13 cellular contexts compared by ENCODE assay signal in the genomic region with DNA sequence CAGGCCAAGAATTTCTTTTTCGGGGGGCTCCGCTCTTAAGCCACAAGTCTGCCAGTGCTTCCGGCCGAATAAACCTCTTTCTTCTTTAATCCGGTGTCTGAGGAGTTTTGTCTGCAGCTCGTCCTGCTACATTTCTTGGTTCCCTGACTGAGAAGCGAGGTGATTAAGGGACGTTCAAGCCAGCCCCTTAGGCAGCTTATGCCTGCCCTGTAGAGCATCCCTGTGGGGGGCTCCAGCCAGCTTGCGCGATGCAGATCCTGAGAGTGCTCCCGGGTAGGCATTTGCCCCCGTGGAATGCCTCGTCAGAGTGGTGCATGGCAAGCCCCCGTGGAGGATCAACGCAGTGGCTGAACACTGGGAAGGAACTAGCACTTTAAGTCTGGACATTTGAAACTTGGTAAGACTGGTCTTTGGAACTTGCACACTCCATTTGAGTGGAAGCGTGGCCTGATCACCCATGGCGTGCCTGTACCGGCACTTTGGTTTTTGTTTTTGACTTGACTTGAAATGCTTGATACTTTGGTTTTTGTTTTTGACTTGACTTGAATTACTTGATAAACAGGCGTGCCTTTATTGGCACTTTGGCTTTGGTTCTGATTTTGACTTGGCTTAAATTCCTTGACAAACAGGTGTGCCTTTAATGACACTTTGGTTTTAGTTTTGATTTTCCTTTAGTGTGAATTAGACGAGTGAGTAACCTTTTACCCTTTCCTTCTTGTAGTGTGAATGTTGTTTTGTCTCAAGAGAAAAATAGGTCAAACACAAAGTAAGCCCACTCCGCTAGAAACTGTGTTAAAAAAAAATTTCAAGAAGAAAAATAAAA. TPM values are rescaled to one million over a fixed set of nuclear protein-coding genes. Genes with fewer than 3 reads are reported as not detected.
A peak's percentile ranks its signal among the peaks of the same experiment; 100 is the strongest.
DNase-seq lines count a peak whose midpoint lies in the region; ATAC-seq and TF ChIP-seq lines count a peak whose summit lies in the region.
"Had no signal": no experiment of that assay in that cellular context is flagged by ENCODE, and none has a peak within 500 bp of the region (broad histone marks: within the 10 kb centered on the region; RNA-seq: fewer than 3 reads in every experiment).

No MANE protein-coding gene starts in this region.

- H3K36me3 Mint-ChIP-seq in activated naive CD8-positive, alpha-beta T cell treated with anti-CD3 and anti-CD28 coated beads, Interleukin-2, amount 10 ng/mL, durations not matched to agents 7 days and 5 days, result peaks cover 2% of the 10 kb centered on the region
- H3K36me3 Mint-ChIP-seq in naive thymus-derived CD8-positive, alpha-beta T cell, result peaks cover 0 to 6% (median 0%) of the 10 kb centered on the region in 3 donors

- no peaks in the 10 kb centered on the region for H3K27me3 ChIP-seq in BLaER1

- H3K9me3 ChIP-seq in BLaER1, result peaks cover 9% of the 10 kb centered on the region
- H3K9me3 ChIP-seq: psoas muscle had no signal

- POLR2A ChIA-PET in activated naive CD8-positive, alpha-beta T cell treated with anti-CD3 and anti-CD28 coated beads, Interleukin-2, amount 10 ng/mL, durations not matched to agents 7 days and 5 days (lab: Charles Lee), result no interaction called here
- POLR2A ChIA-PET in naive thymus-derived CD8-positive, alpha-beta T cell (lab: Charles Lee), result no interaction called here

- H3K4me1 Mint-ChIP-seq in activated naive CD8-positive, alpha-beta T cell treated with anti-CD3 and anti-CD28 coated beads, Interleukin-2, amount 10 ng/mL, durations not matched to agents 7 days and 5 days, result peaks cover 22% of the 10 kb centered on the region
- H3K4me1 Mint-ChIP-seq in naive thymus-derived CD8-positive, alpha-beta T cell, result peaks cover 21 to 64% (median 59%) of the 10 kb centered on the region in 4 donors

- peak overlapping the region; percentile 75; the same call in 1 of the 2 replicates for H3K9ac ChIP-seq in BLaER1

- H3K4me2 ChIP-seq in BLaER1, result peak overlapping the region; percentile 96

- H3K36me3 ChIP-seq in BLaER1, result peaks cover 5% of the 10 kb centered on the region; the same call in 1 of the 2 replicates

- H3K4me1 ChIP-seq in BLaER1, result peaks cover 41% of the 10 kb centered on the region

- peak; percentile 32 for DNase-seq in GM12865 (ENCODE audit: low read depth)
- DNase-seq in activated naive CD8-positive, alpha-beta T cell treated with anti-CD3 and anti-CD28 coated beads, Interleukin-2, amount 10 ng/mL, durations not matched to agents 7 days and 5 days, result no peak
- no peak for DNase-seq in naive thymus-derived CD8-positive, alpha-beta T cell
- no peak for DNase-seq in cortex of kidney (lab: John Stamatoyannopoulos, UW)
- DNase-seq in NCI-H510A (lab: John Stamatoyannopoulos, UW), result no peak
- DNase-seq: erythroblast; psoas muscle; stimulated activated CD4-positive, alpha-beta T cell treated with anti-CD3 and anti-CD28 coated beads, Interleukin-1b, Interleukin-23, amount 100 ng/mL, for 48 hours; stimulated activated naive CD4-positive, alpha-beta T cell; SW 1271 had no signal

- peak overlapping the region; percentile 82 for H3K4me3 Mint-ChIP-seq in activated naive CD8-positive, alpha-beta T cell treated with anti-CD3 and anti-CD28 coated beads, Interleukin-2, amount 10 ng/mL, durations not matched to agents 7 days and 5 days
- peak overlapping the region in 8 of 10 donors; percentile 14 to 87 (median 76) for H3K4me3 Mint-ChIP-seq in naive thymus-derived CD8-positive, alpha-beta T cell

- H3K27ac Mint-ChIP-seq in activated naive CD8-positive, alpha-beta T cell treated with anti-CD3 and anti-CD28 coated beads, Interleukin-2, amount 10 ng/mL, durations not matched to agents 7 days and 5 days, result no peak overlapping the region
- H3K27ac Mint-ChIP-seq in naive thymus-derived CD8-positive, alpha-beta T cell, result peak overlapping the region in 9 of 10 donors; percentile 32 to 96 (median 88)

- H3K27me3 Mint-ChIP-seq in activated naive CD8-positive, alpha-beta T cell treated with anti-CD3 and anti-CD28 coated beads, Interleukin-2, amount 10 ng/mL, durations not matched to agents 7 days and 5 days, result no peaks in the 10 kb centered on the region
- no peaks in the 10 kb centered on the region for H3K27me3 Mint-ChIP-seq in naive thymus-derived CD8-positive, alpha-beta T cell

- TF ChIP-seq CTCF in GM12865 (IDR thresholded peaks at IDR 0.05; ENCODE audit: insufficient read depth, low read depth, low read length, missing control alignments), result no peak

- no peaks in the 10 kb centered on the region for H4K20me1 ChIP-seq in BLaER1

- ATAC-seq in activated naive CD8-positive, alpha-beta T cell treated with anti-CD3 and anti-CD28 coated beads, Interleukin-2, amount 10 ng/mL, durations not matched to agents 7 days and 5 days (ENCODE audit: low read depth), result no peak
- no peak for ATAC-seq in naive thymus-derived CD8-positive, alpha-beta T cell
- no peak for ATAC-seq in HG03280 (IDR thresholded peaks at IDR 0.05; ENCODE audit: unreplicated experiment)
- ATAC-seq in HG02973 (IDR thresholded peaks at IDR 0.05; ENCODE audit: unreplicated experiment), result no peak
- ATAC-seq: psoas muscle had no signal

- H3K4me3 ChIP-seq in BLaER1 (no peak overlapping the region), GM12865 (ENCODE audit: low read depth, low read length) (peak overlapping the region; percentile 79)

- no peaks in the 10 kb centered on the region for H3K9me3 Mint-ChIP-seq in activated naive CD8-positive, alpha-beta T cell treated with anti-CD3 and anti-CD28 coated beads, Interleukin-2, amount 10 ng/mL, durations not matched to agents 7 days and 5 days
- no peaks in the 10 kb centered on the region for H3K9me3 Mint-ChIP-seq in naive thymus-derived CD8-positive, alpha-beta T cell

- peak overlapping the region; percentile 74; the same call in 1 of the 2 replicates for H3K27ac ChIP-seq in BLaER1
- H3K27ac ChIP-seq: psoas muscle had no signal

RNA-seq across cellular contexts. Expression of gene ACOX3, which starts 6.1 kb away (rescaled TPM):
- 10 to 100 TPM; 15.2 to 16.6 TPM for total RNA-seq in activated naive CD8-positive, alpha-beta T cell treated with anti-CD3 and anti-CD28 coated beads, Interleukin-2, amount 10 ng/mL, durations not matched to agents 7 days and 5 days
- 10 to 100 TPM; 14.8 to 17.3 TPM for total RNA-seq in naive thymus-derived CD8-positive, alpha-beta T cell
- polyA plus RNA-seq in naive thymus-derived CD8-positive, alpha-beta T cell, result 10 to 100 TPM in 2 of 3 donors, 1 to 10 TPM in 1; 9.5 to 14.3 (median 11.4) TPM

RNA-seq across cellular contexts. Expression of gene TRMT44, which starts 6.1 kb away (rescaled TPM):
- total RNA-seq in activated naive CD8-positive, alpha-beta T cell treated with anti-CD3 and anti-CD28 coated beads, Interleukin-2, amount 10 ng/mL, durations not matched to agents 7 days and 5 days, result 10 to 100 TPM; 26.1 to 27.9 TPM
- total RNA-seq in naive thymus-derived CD8-positive, alpha-beta T cell, result 10 to 100 TPM; 29.0 to 37.5 TPM
- polyA plus RNA-seq in naive thymus-derived CD8-positive, alpha-beta T cell, result 10 to 100 TPM; 11.3 to 15.4 (median 13.0) TPM
